8 cellular contexts compared by ENCODE assay signal in genomic region chr20:6765469-6766058, GRCh38. TPM values are rescaled to one million over a fixed set of nuclear protein-coding genes. Genes with fewer than 3 reads are reported as not detected.
DNase-seq lines count a peak whose midpoint lies in the region; ATAC-seq and TF ChIP-seq lines count a peak whose summit lies in the region.

No MANE protein-coding gene starts in this region.

- H3K4me1 ChIP-seq in colonic mucosa, result peaks cover 2% of the 10 kb centered on the region

- H3K27me3 ChIP-seq in colonic mucosa, result no peaks in the 10 kb centered on the region

- peak; percentile 63 for DNase-seq in COR-L47 (lab: John Stamatoyannopoulos, UW)
- peak; percentile 79 for DNase-seq in HT1080 (ENCODE audit: low read depth)
- DNase-seq in NCI-H774 (lab: John Stamatoyannopoulos, UW), result peak; percentile 56
- DNase-seq in colonic mucosa, result no peak
- DNase-seq in nephron progenitor cell, result no peak
- no peak for DNase-seq in T-helper 17 cell

- H3K36me3 Mint-ChIP-seq in nephron progenitor cell (ENCODE audit: low read depth) (no peaks in the 10 kb centered on the region), T-helper 17 cell (ENCODE audit: low read depth) (no peaks in the 10 kb centered on the region)

- TF ChIP-seq CTCF in colonic mucosa (IDR thresholded peaks at IDR 0.05) (peak; percentile 44), nephron progenitor cell (IDR thresholded peaks at IDR 0.05) (peak; percentile 67)

- no peaks in the 10 kb centered on the region for H3K9me3 Mint-ChIP-seq in nephron progenitor cell

- peaks cover 29% of the 10 kb centered on the region for H3K4me1 Mint-ChIP-seq in nephron progenitor cell
- peaks cover 9% of the 10 kb centered on the region for H3K4me1 Mint-ChIP-seq in T-helper 17 cell

- H3K27ac Mint-ChIP-seq in nephron progenitor cell (no peak overlapping the region), T-helper 17 cell (no peak overlapping the region)

- H3K9me3 ChIP-seq in colonic mucosa (no peaks in the 10 kb centered on the region), T-helper 17 cell (ENCODE audit: control insufficient read depth, low read length, poor library complexity, severe bottlenecking) (no peaks in the 10 kb centered on the region)

- peak overlapping the region; percentile 76 for H3K27ac ChIP-seq in colonic mucosa

- ATAC-seq in GM21576 (IDR thresholded peaks at IDR 0.05; ENCODE audit: unreplicated experiment) (no peak), T-helper 17 cell (no peak), GM18502 (IDR thresholded peaks at IDR 0.05; ENCODE audit: poor library complexity, unreplicated experiment) (no peak)

- no peaks in the 10 kb centered on the region for H3K36me3 ChIP-seq in colonic mucosa

- H3K9ac ChIP-seq in colonic mucosa (ENCODE audit: low read depth in 2 of 2, low read length in 2 of 2), result peak overlapping the region in 1 of 2 donors; percentile 51

- H3K4me3 Mint-ChIP-seq in nephron progenitor cell, result peak overlapping the region; percentile 32
- no peak overlapping the region for H3K4me3 Mint-ChIP-seq in T-helper 17 cell

- H3K4me3 ChIP-seq in colonic mucosa, result no peak overlapping the region

- peaks cover 14% of the 10 kb centered on the region for H3K27me3 Mint-ChIP-seq in nephron progenitor cell (ENCODE audit: low read depth, poor library complexity)
- H3K27me3 Mint-ChIP-seq in T-helper 17 cell, result peaks cover 40% of the 10 kb centered on the region

- intact Hi-C loops in colonic mucosa (cut with DNase I), result no loop called here

RNA-seq across cellular contexts. Expression of gene BMP2, which starts 1.9 kb away (rescaled TPM):
- total RNA-seq in HT1080 (2014; rRNA removed; shearing (Covaris generic)), result 0.32 and 0.57 TPM in 2 replicates
- 2.1 and 2.6 TPM in 2 replicates for polyA plus RNA-seq in HT1080 (2015; cell fraction: cytosol; rRNA removed)
- polyA plus RNA-seq in HT1080 (2015; cell fraction: nucleus; rRNA removed), result 1.6 and 1.9 TPM in 2 replicates
- total RNA-seq in colonic mucosa (10 to 100 TPM; 25.3 to 57.3 TPM), T-helper 17 cell (under 1 TPM in 1 of 2 donors, not detected in 1; 0.07 TPM)

Comparison
In these comparisons a context has a peak if more than half of its experiments do, and no peak if none do; other contexts are left out.
1. DNase-seq: peak in COR-L47 (single experiment), HT1080 (single experiment) and NCI-H774 (single experiment); none in colonic mucosa (single experiment), nephron progenitor cell (single experiment) and T-helper 17 cell (0 of 3).
2. RNA of gene BMP2, which starts 1.9 kb away (total RNA-seq): 25.3 to 57.3 TPM in colonic mucosa; 0.32 to 0.57 TPM in HT1080 and 0.07 TPM in T-helper 17 cell; every median in the first group is over 10 times any median in the second.